ENCODE assay signal across 1 cellular context in genomic region chr6:36663504-36664446, GRCh38.
TF ChIP-seq lines count a peak whose summit lies in the region.

No MANE protein-coding gene starts in this region.

TF ChIP-seq in A549, 52 proteins besides CTCF, POLR2A, EP300 and RAD21:
- TF ChIP-seq JUN (IDR thresholded peaks at IDR 0.05): no peak
- no peak for TF ChIP-seq POLR2AphosphoS2 (conservative IDR thresholded peaks at IDR 0.05; ENCODE audit: low read length)
- no peak for TF ChIP-seq MAZ (IDR thresholded peaks at IDR 0.05; ENCODE audit: borderline replicate concordance, low read depth, low read length)
- peak; percentile 53; the same call in 1 of the 2 replicates for TF ChIP-seq NFE2L2 (conservative IDR thresholded peaks at IDR 0.05; ENCODE audit: low read length)
- TF ChIP-seq PHF8 (IDR thresholded peaks at IDR 0.05; ENCODE audit: borderline replicate concordance, low read depth): no peak
- no peak for TF ChIP-seq CBX8 (IDR thresholded peaks at IDR 0.05)
